27 cellular contexts compared by ENCODE assay signal in genomic region chr10:86798030-86798429, GRCh38.
A peak's percentile ranks its signal among the peaks of the same experiment; 100 is the strongest.
DNase-seq lines count a peak whose midpoint lies in the region; FAIRE-seq and TF ChIP-seq lines count a peak whose summit lies in the region.
"Had no signal": no experiment of that assay in that cellular context is flagged by ENCODE, and none has a peak within 500 bp of the region (broad histone marks: within the 10 kb centered on the region; RNA-seq: fewer than 3 reads in every experiment).

No MANE protein-coding gene starts in this region.

- in situ Hi-C loops in astrocyte of the spinal cord (cut with HindIII; ENCODE audit: low sequenced_read_pairs): no loop called here

- peaks cover 0 to 97% (median 32%) of the 10 kb centered on the region in 4 donors for H3K4me1 ChIP-seq in tibial artery
- H3K4me1 ChIP-seq: breast epithelium, prostate gland had no signal

- no peak for TF ChIP-seq POLR2A in H54 (IDR thresholded peaks at IDR 0.05; ENCODE audit: low read depth, low read length)

- TF ChIP-seq CTCF in astrocyte of the spinal cord (IDR thresholded peaks at IDR 0.05; ENCODE audit: low read depth, low read length) (no peak), tibial artery (IDR thresholded peaks at IDR 0.05) (no peak)

- no peaks in the 10 kb centered on the region for H3K9me3 ChIP-seq in tibial artery
- H3K9me3 ChIP-seq: breast epithelium, gastrocnemius medialis, left lung, prostate gland, testis had no signal

- H3K36me3 ChIP-seq in tibial artery: no peaks in the 10 kb centered on the region
- H3K36me3 ChIP-seq: breast epithelium, gastrocnemius medialis, left lung, prostate gland had no signal

- FAIRE-seq in H54 (lab: Jason Lieb, UNC): peak; percentile 48
- FAIRE-seq: colon had no signal

- intact Hi-C loops in tibial artery (cut with DNase I; ENCODE audit: low total_unique reads): no loop called here

- H3K27me3 ChIP-seq in tibial artery: no peaks in the 10 kb centered on the region
- H3K27me3 ChIP-seq: breast epithelium, gastrocnemius medialis, testis had no signal

- no peak for DNase-seq in H54 (ENCODE audit: insufficient read length, low spot score)
- peak; percentile 46 for DNase-seq in astrocyte of the spinal cord (ENCODE audit: low read depth, low spot score)
- peak; percentile 34 for DNase-seq in iris pigment epithelial cell (ENCODE audit: low read depth)
- DNase-seq in tibial artery: no peak
- DNase-seq in NCI-H446 (lab: John Stamatoyannopoulos, UW): no peak
- no peak for DNase-seq in iPS-NIHi7 (ENCODE audit: extremely low spot score)
- no peak for DNase-seq in GOT3 (lab: John Stamatoyannopoulos, UW)
- DNase-seq in stimulated activated CD4-positive, alpha-beta T cell treated with anti-CD3 and anti-CD28 coated beads, Interleukin-2, amount 100 ng/mL, for 48 hours: no peak
- DNase-seq: activated CD4-positive, alpha-beta memory T cell treated with anti-CD3 and anti-CD28 coated beads for 36 hours; activated CD4-positive, CD25-positive, alpha-beta regulatory T cell; activated CD8-positive, alpha-beta memory T cell treated with anti-CD3 and anti-CD28 coated beads, Interleukin-2, amount 50 U/mL, for 4 hours; activated naive CD4-positive, alpha-beta T cell treated with anti-CD3 and anti-CD28 coated beads, Interleukin-2, amount 50 U/mL, for 16 hours; AML-193; amniotic stem cell; CD8-positive, alpha-beta T cell; effector memory CD4-positive, alpha-beta T cell; erythroblast; gastrocnemius medialis; left lung; NCI-H1048; NCI-H1694; NK-92 treated with Interleukin-12 subunit alpha and Interleukin-12 subunit beta, amount 100 ng/mL, for 24 hours; stimulated activated naive CD8-positive, alpha-beta T cell treated with anti-CD3 and anti-CD28 coated beads, Interleukin-15, Interleukin-2, amounts not matched to agents 100 U/mL and 50 U/mL, for 24 hours; testis had no signal

- H3K4me3 ChIP-seq in astrocyte of the spinal cord (ENCODE audit: low read depth, low read length) (no peak overlapping the region), tibial artery (no peak overlapping the region)
- H3K4me3 ChIP-seq: breast epithelium, gastrocnemius medialis, left lung, prostate gland, testis had no signal

- H3K27ac ChIP-seq in tibial artery: peak overlapping the region; percentile 18 to 56
- H3K27ac ChIP-seq: breast epithelium, left lung, prostate gland, testis had no signal

Comparison
In these comparisons a context has a peak if more than half of its experiments do, and no peak if none do; other contexts are left out.
1. DNase-seq: peak in astrocyte of the spinal cord (single experiment) and iris pigment epithelial cell (single experiment); none in H54 (single experiment), tibial artery (0 of 2), NCI-H446 (0 of 2), iPS-NIHi7 (single experiment), GOT3 (single experiment) and stimulated activated CD4-positive, alpha-beta T cell treated with anti-CD3 and anti-CD28 coated beads, Interleukin-2, amount 100 ng/mL, for 48 hours (0 of 2).